ENCODE assay signal across 18 cellular contexts in genomic region chr6:51684038-51684437, GRCh38.
DNase-seq lines count a peak whose midpoint lies in the region; ATAC-seq and TF ChIP-seq lines count a peak whose summit lies in the region.
"Had no signal": no experiment of that assay in that cellular context is flagged by ENCODE, and none has a peak within 500 bp of the region (broad histone marks: within the 10 kb centered on the region; RNA-seq: fewer than 3 reads in every experiment).

No MANE protein-coding gene starts in this region.

- 91% methylated on average over 1 of the region's 1 CpG for WGBS in liver
- WGBS in smooth muscle cell (ENCODE audit: low lambda C conversion rate) = 95% methylated on average over 1 of the region's 1 CpG

- H2AFZ ChIP-seq in DND-41 (ENCODE audit: low read depth, low read length) (no peak overlapping the region), smooth muscle cell (ENCODE audit: low read depth) (no peak overlapping the region)

- H4K20me1 ChIP-seq in DND-41 (ENCODE audit: insufficient read depth, low read length) (no peaks in the 10 kb centered on the region), smooth muscle cell (ENCODE audit: low read depth) (no peaks in the 10 kb centered on the region)

- H3K27ac ChIP-seq in DND-41 (ENCODE audit: low read length) (no peak overlapping the region), liver (ENCODE audit: low read depth in 1 of 2, low read length in 2 of 2) (no peak overlapping the region), smooth muscle cell (ENCODE audit: low read depth) (no peak overlapping the region)
- H3K27ac ChIP-seq: HL-60, Peyer's patch had no signal

- no peaks in the 10 kb centered on the region for H3K79me2 ChIP-seq in DND-41 (ENCODE audit: insufficient read depth, low read length)
- H3K79me2 ChIP-seq in smooth muscle cell (ENCODE audit: low read depth) = no peaks in the 10 kb centered on the region

- no peak for ATAC-seq in DND-41 (ENCODE audit: insufficient read depth, low read depth)

- H3K27me3 ChIP-seq in DND-41 (ENCODE audit: insufficient read depth, low read length, poor library complexity) (no peaks in the 10 kb centered on the region), adipocyte (replicated peaks; ENCODE audit: control insufficient read depth, insufficient read depth, low read length) (no peaks in the 10 kb centered on the region), liver (ENCODE audit: control insufficient read depth in 4 of 4, insufficient read depth in 4 of 4, low read length in 3 of 4) (no peaks in the 10 kb centered on the region), smooth muscle cell (ENCODE audit: low read depth) (no peaks in the 10 kb centered on the region)
- H3K27me3 ChIP-seq: Peyer's patch had no signal

- H3K9me3 ChIP-seq in DND-41 (ENCODE audit: insufficient read depth, low read length, severe bottlenecking) (no peaks in the 10 kb centered on the region), adipocyte (ENCODE audit: control insufficient read depth, low read length) (no peaks in the 10 kb centered on the region), liver (ENCODE audit: control insufficient read depth in 4 of 4, low read length in 3 of 4) (no peaks in the 10 kb centered on the region), smooth muscle cell (replicated peaks; ENCODE audit: low read depth) (no peaks in the 10 kb centered on the region)
- H3K9me3 ChIP-seq: Peyer's patch had no signal

- TF ChIP-seq CTCF in DND-41 (IDR thresholded peaks at IDR 0.05; ENCODE audit: borderline replicate concordance, extremely low read depth, low read length, poor library complexity, severe bottlenecking) (peak; percentile 7), GM12872 (IDR thresholded peaks at IDR 0.05; ENCODE audit: insufficient read depth, low read depth, low read length) (0 out of 3 replicates have a peak, but pooled peaks have one; percentile 6), liver (IDR thresholded peaks at IDR 0.05; ENCODE audit: low read depth, low read length, missing input control) (peak; percentile 7), smooth muscle cell (IDR thresholded peaks at IDR 0.05; ENCODE audit: borderline replicate concordance, insufficient read depth, poor library complexity, severe bottlenecking) (no peak)

- H3K4me1 ChIP-seq in DND-41 (ENCODE audit: insufficient read depth, low read length) (peaks cover 6% of the 10 kb centered on the region), adipocyte (ENCODE audit: control insufficient read depth, insufficient read depth, low read length) (peaks cover 28% of the 10 kb centered on the region), liver (ENCODE audit: control insufficient read depth in 4 of 4, insufficient read depth in 4 of 4, low read length in 3 of 4) (peaks cover 0 to 6% (median 4%) of the 10 kb centered on the region in 4 donors), smooth muscle cell (ENCODE audit: low read depth) (no peaks in the 10 kb centered on the region)
- H3K4me1 ChIP-seq: Peyer's patch had no signal

- TF ChIP-seq RAD21 in liver (IDR thresholded peaks at IDR 0.05) = no peak

- H3K36me3 ChIP-seq in DND-41 (ENCODE audit: insufficient read depth, low read length) (no peaks in the 10 kb centered on the region), adipocyte (ENCODE audit: control insufficient read depth, insufficient read depth, low read length, severe bottlenecking) (no peaks in the 10 kb centered on the region), liver (ENCODE audit: control insufficient read depth in 4 of 4, insufficient read depth in 3 of 4, low read depth in 1 of 4, low read length in 3 of 4) (no peaks in the 10 kb centered on the region), smooth muscle cell (ENCODE audit: low read depth) (no peaks in the 10 kb centered on the region)
- H3K36me3 ChIP-seq: Peyer's patch had no signal

- DNase-seq in DND-41 (no peak), adipocyte (ENCODE audit: low read depth) (no peak), smooth muscle cell (lab: John Stamatoyannopoulos, UW; ENCODE audit: unreplicated experiment) (no peak), kidney tubule cell (ENCODE audit: low spot score) (no peak), ureter (ENCODE audit: low spot score) (no peak)
- DNase-seq: ACHN, GF-D8, HFFc6, IMR-90, NCI-H1092 treated with DMSO at 0.1 percent for 48 hours, NCI-H146, NCI-H2029 treated with DMSO at 0.1 percent for 48 hours, NCI-H2171 treated with DMSO at 0.1 percent for 48 hours, NCI-H446 treated with DMSO at 0.1 percent for 48 hours, Peyer's patch had no signal

- H3F3A ChIP-seq in smooth muscle cell (ENCODE audit: low read depth) = no peaks in the 10 kb centered on the region

- H3K9ac ChIP-seq in DND-41 (ENCODE audit: low read depth, low read length) (no peak overlapping the region), adipocyte (ENCODE audit: low read length) (peak overlapping the region; percentile 79), liver (ENCODE audit: low read depth in 1 of 2, low read length in 2 of 2) (no peak overlapping the region), smooth muscle cell (ENCODE audit: low read depth) (no peak overlapping the region)

- no peak overlapping the region for H3K4me3 ChIP-seq in DND-41 (ENCODE audit: low read depth in 1 of 2, low read length in 2 of 2)
- peak overlapping the region; percentile 26 for H3K4me3 ChIP-seq in adipocyte (ENCODE audit: low read length)
- no peak overlapping the region for H3K4me3 ChIP-seq in liver (ENCODE audit: low read depth in 1 of 3, low read length in 3 of 3)
- H3K4me3 ChIP-seq in smooth muscle cell = no peak overlapping the region
- H3K4me3 ChIP-seq: Peyer's patch had no signal

- H3K4me2 ChIP-seq in DND-41 (ENCODE audit: insufficient read depth, low read length) = no peak overlapping the region
- H3K4me2 ChIP-seq in smooth muscle cell = no peak overlapping the region

TF ChIP-seq in liver, 16 proteins besides CTCF, POLR2A, EP300 and RAD21:
- no peak for TF ChIP-seq FOXA2 (IDR thresholded peaks at IDR 0.05)
- TF ChIP-seq JUND (IDR thresholded peaks at IDR 0.05) = no peak
- no peak for TF ChIP-seq EGR1 (IDR thresholded peaks at IDR 0.05; ENCODE audit: low read depth in 2 of 2)
- no peak for TF ChIP-seq REST (IDR thresholded peaks at IDR 0.05)
- TF ChIP-seq SP1 (IDR thresholded peaks at IDR 0.05) = no peak
- TF ChIP-seq GABPA (IDR thresholded peaks at IDR 0.05 in 1 of 2, conservative IDR thresholded peaks at IDR 0.05 in 1 of 2) = no peak
- TF ChIP-seq TAF1 (conservative IDR thresholded peaks at IDR 0.05) = no peak
- TF ChIP-seq ATF3 (IDR thresholded peaks at IDR 0.05) = no peak
- no peak for TF ChIP-seq NR2F2 (IDR thresholded peaks at IDR 0.05)
- TF ChIP-seq HNF4A (conservative IDR thresholded peaks at IDR 0.05) = no peak
- TF ChIP-seq MAX (IDR thresholded peaks at IDR 0.05) = no peak
- TF ChIP-seq ZBTB33 (IDR thresholded peaks at IDR 0.05) = no peak
- no peak for TF ChIP-seq YY1 (IDR thresholded peaks at IDR 0.05)
- TF ChIP-seq RXRA (IDR thresholded peaks at IDR 0.05) = no peak
- no peak for TF ChIP-seq FOXA1 (IDR thresholded peaks at IDR 0.05)
- TF ChIP-seq HNF4G (IDR thresholded peaks at IDR 0.05) = no peak
